Comparison of ENCODE assay signal across 1 cellular context in the genomic region with DNA sequence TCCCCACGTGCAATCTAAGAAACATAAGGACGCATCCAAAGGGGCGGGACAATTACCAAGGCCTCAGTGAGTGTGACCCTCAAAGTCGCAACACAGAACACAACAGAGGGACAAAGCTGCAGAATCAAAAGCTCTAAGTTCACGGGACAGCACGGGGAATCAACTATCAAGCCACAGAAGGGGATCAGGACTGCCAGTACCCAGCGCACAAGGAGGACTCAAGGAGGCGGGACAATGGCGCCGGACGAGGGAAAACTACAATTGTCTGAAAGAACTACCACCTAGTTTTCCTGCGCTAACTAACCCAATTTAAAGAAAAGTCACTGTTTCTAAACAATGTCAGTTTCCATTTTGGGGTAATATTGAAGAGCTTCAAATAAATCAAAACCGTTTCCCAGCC.
TF ChIP-seq lines count a peak whose summit lies in the region.

No MANE protein-coding gene starts in this region.

TF ChIP-seq in IMR-90, 13 proteins besides CTCF, POLR2A, EP300 and RAD21:
- TF ChIP-seq MAZ (IDR thresholded peaks at IDR 0.05; ENCODE audit: borderline replicate concordance, low read depth, low read length) = no peak
- no peak for TF ChIP-seq RFX5 (IDR thresholded peaks at IDR 0.05; ENCODE audit: low read depth, low read length)
- no peak for TF ChIP-seq FOS (IDR thresholded peaks at IDR 0.05; ENCODE audit: low read depth, low read length)
- TF ChIP-seq, protein P1, sequence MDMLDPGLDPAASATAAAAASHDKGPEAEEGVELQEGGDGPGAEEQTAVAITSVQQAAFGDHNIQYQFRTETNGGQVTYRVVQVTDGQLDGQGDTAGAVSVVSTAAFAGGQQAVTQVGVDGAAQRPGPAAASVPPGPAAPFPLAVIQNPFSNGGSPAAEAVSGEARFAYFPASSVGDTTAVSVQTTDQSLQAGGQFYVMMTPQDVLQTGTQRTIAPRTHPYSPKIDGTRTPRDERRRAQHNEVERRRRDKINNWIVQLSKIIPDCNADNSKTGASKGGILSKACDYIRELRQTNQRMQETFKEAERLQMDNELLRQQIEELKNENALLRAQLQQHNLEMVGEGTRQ (IDR thresholded peaks at IDR 0.05; ENCODE audit: low read depth, low read length) = no peak
- TF ChIP-seq CHD1 (IDR thresholded peaks at IDR 0.05; ENCODE audit: low read depth, low read length) = no peak
- no peak for TF ChIP-seq RCOR1 (IDR thresholded peaks at IDR 0.05; ENCODE audit: insufficient replicate concordance, low read length)
- no peak for TF ChIP-seq CEBPB (IDR thresholded peaks at IDR 0.05; ENCODE audit: low read depth, low read length)
- TF ChIP-seq MXI1 (IDR thresholded peaks at IDR 0.05; ENCODE audit: borderline replicate concordance, low read depth, low read length) = no peak
- no peak for TF ChIP-seq SMC3 (IDR thresholded peaks at IDR 0.05; ENCODE audit: low read depth, low read length)
- TF ChIP-seq NFE2L2 (IDR thresholded peaks at IDR 0.05; ENCODE audit: low read depth, low read length) = no peak
- no peak for TF ChIP-seq BHLHE40 (IDR thresholded peaks at IDR 0.05; ENCODE audit: low read depth, low read length)
- TF ChIP-seq, protein P2, sequence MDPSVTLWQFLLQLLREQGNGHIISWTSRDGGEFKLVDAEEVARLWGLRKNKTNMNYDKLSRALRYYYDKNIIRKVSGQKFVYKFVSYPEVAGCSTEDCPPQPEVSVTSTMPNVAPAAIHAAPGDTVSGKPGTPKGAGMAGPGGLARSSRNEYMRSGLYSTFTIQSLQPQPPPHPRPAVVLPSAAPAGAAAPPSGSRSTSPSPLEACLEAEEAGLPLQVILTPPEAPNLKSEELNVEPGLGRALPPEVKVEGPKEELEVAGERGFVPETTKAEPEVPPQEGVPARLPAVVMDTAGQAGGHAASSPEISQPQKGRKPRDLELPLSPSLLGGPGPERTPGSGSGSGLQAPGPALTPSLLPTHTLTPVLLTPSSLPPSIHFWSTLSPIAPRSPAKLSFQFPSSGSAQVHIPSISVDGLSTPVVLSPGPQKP (IDR thresholded peaks at IDR 0.05; ENCODE audit: borderline replicate concordance, low read depth, low read length) = no peak
- no peak for TF ChIP-seq MAFK (IDR thresholded peaks at IDR 0.05; ENCODE audit: low read depth, low read length)
TF ChIP-seq in IMR-90: peak in this region for 0.
